Comparison of ENCODE assay signal across 1 cellular context in genomic region chr5:173326501-173326960, GRCh38.
TF ChIP-seq lines count a peak whose summit lies in the region.

No MANE protein-coding gene starts in this region.

TF ChIP-seq in K562, 482 proteins besides CTCF, POLR2A, EP300 and RAD21 (continued from another document):
- TF ChIP-seq E2F5 (CRISPR knock-in tag; IDR thresholded peaks at IDR 0.05) (no peak), CEBPG (CRISPR knock-in tag; IDR thresholded peaks at IDR 0.05) (peak; percentile 29; the same call in 1 of the 2 replicates), CEBPG (tag; conservative IDR thresholded peaks at IDR 0.05 in 1 of 2, IDR thresholded peaks at IDR 0.05 in 1 of 2) (peak in 1 of 2 experiments; percentile 44; a peak in 1 of 4 replicates), RCOR1 (IDR thresholded peaks at IDR 0.05; ENCODE audit: borderline replicate concordance in 1 of 2, low read depth in 2 of 2, low read length in 2 of 2) (peak in 1 of 2 experiments; percentile 49; a peak in 2 of 4 replicates), POLR2H (tag; IDR thresholded peaks at IDR 0.05; ENCODE audit: low read depth) (peak; percentile 42; the same call in 1 of the 2 replicates), E2F6 (IDR thresholded peaks at IDR 0.05; ENCODE audit: borderline replicate concordance in 1 of 2, extremely low read depth in 1 of 2, insufficient read depth in 1 of 2, insufficient read length in 1 of 2, low read depth in 1 of 2, low read length in 1 of 2, poor library complexity in 1 of 2, severe bottlenecking in 1 of 2) (peak in 1 of 2 experiments; percentile 80), MEIS2 (IDR thresholded peaks at IDR 0.05; ENCODE audit: partially characterized antibody) (no peak), TFAP4 (CRISPR knock-in tag; IDR thresholded peaks at IDR 0.05; ENCODE audit: borderline replicate concordance) (peak; percentile 74)
